In genomic region chr2:27628767-27629709, GRCh38 we compare ENCODE assay signal across 7 cellular contexts. TPM values are rescaled to one million over a fixed set of nuclear protein-coding genes. Genes with fewer than 3 reads are reported as not detected.
DNase-seq lines count a peak whose midpoint lies in the region; ATAC-seq and FAIRE-seq lines count a peak whose summit lies in the region.

Gene CCDC121 (minus strand): TSS chr2:27629012. CDS start chr2:27627799, 1,213 bp downstream.
Gene GPN1 (plus strand): TSS chr2:27629050. CDS start chr2:27629059, 9 bp downstream.

- peak; percentile 91 for FAIRE-seq in GM18507 (lab: Jason Lieb, UNC)

- peak; percentile 84 for DNase-seq in GM18507 (ENCODE audit: extremely low spot score, insufficient read length, low read depth)
- DNase-seq in NCI-H187 (lab: John Stamatoyannopoulos, UW) = peak; percentile 59 to 77
- peak; percentile 92 for DNase-seq in T-helper 22 cell (ENCODE audit: low read depth)
- DNase-seq in astrocyte of the hippocampus (ENCODE audit: low read depth, low spot score) = peak; percentile 98
- DNase-seq in iPS DF 19.7 (ENCODE audit: low read depth, low spot score) = peak; percentile 64
- peak; percentile 87 for DNase-seq in sciatic nerve (ENCODE audit: low spot score)

- intact Hi-C loops in sciatic nerve (cut with DNase I) = no loop called here

- ATAC-seq in HG02943 (IDR thresholded peaks at IDR 0.05; ENCODE audit: low read depth, unreplicated experiment) (peak; percentile 99), sciatic nerve (peak; percentile 98)

RNA-seq across cellular contexts. Expression of gene CCDC121, which starts in this region (rescaled TPM):
- total RNA-seq in sciatic nerve = 7.6 TPM

RNA-seq across cellular contexts. Expression of gene GPN1, which starts in this region (rescaled TPM):
- total RNA-seq in sciatic nerve = 17.9 TPM

Comparison
In these comparisons a context has a peak if more than half of its experiments do, and no peak if none do; other contexts are left out.
1. Peak in every context shown above with its lines: DNase-seq and ATAC-seq.